8 cellular contexts compared by ENCODE assay signal in genomic region chr2:48205137-48205798, GRCh38.
DNase-seq lines count a peak whose midpoint lies in the region; ATAC-seq and TF ChIP-seq lines count a peak whose summit lies in the region.

No MANE protein-coding gene starts in this region.

- POLR2A ChIA-PET in RWPE1 (lab: Yijun Ruan, JAX; ENCODE audit: low non-redundant PET), result no interaction called here

- intact Hi-C loops in CD14-positive monocyte (cut with micrococcal nuclease), result no loop called here

- no peaks in the 10 kb centered on the region for H3K36me3 Mint-ChIP-seq in CD14-positive monocyte
- H3K36me3 Mint-ChIP-seq in glutamatergic neuron (ENCODE audit: unreplicated experiment), result no peaks in the 10 kb centered on the region

- no peak overlapping the region for H3K4me3 ChIP-seq in MG63

- H3K4me3 Mint-ChIP-seq in CD14-positive monocyte (peak overlapping the region in 1 of 2 donors; percentile 65), glutamatergic neuron (ENCODE audit: unreplicated experiment) (no peak overlapping the region)

- H3K27me3 ChIP-seq in MG63, result no peaks in the 10 kb centered on the region

- CTCF ChIA-PET in RWPE1 (lab: Yijun Ruan, JAX), result interaction anchor here (0.6 kb wide), 2 partner anchors 65 to 80 kb away, joined by 3 read pairs; no protein-coding TSS in a partner anchor

- DNase-seq in CD14-positive monocyte (ENCODE audit: low spot score), result no peak
- peak; percentile 37 for DNase-seq in NAMALWA (ENCODE audit: low spot score)
- DNase-seq in glutamatergic neuron, result no peak
- DNase-seq in RPMI8226, result no peak
- DNase-seq in MG63, result no peak
- DNase-seq in RWPE1 (ENCODE audit: low spot score), result no peak
- no peak for DNase-seq in SHP77 treated with DMSO at 0.1 percent for 48 hours (lab: John Stamatoyannopoulos, UW)

- H3K4me1 Mint-ChIP-seq in CD14-positive monocyte, result peaks cover 49% of the 10 kb centered on the region
- H3K4me1 Mint-ChIP-seq in glutamatergic neuron (ENCODE audit: low read depth, unreplicated experiment), result peaks cover 24% of the 10 kb centered on the region

- H3K27ac Mint-ChIP-seq in CD14-positive monocyte, result peak overlapping the region in 4 of 7 donors; percentile 3 to 57 (median 31)
- H3K27ac Mint-ChIP-seq in glutamatergic neuron (ENCODE audit: unreplicated experiment), result peak overlapping the region; percentile 48

- H3K27ac ChIP-seq in RWPE1, result no peak overlapping the region

- no peaks in the 10 kb centered on the region; the same call in 1 of the 2 replicates for H3K36me3 ChIP-seq in MG63

- TF ChIP-seq CTCF in CD14-positive monocyte (IDR thresholded peaks at IDR 0.05), result no peak
- TF ChIP-seq CTCF in glutamatergic neuron (IDR thresholded peaks at IDR 0.05; ENCODE audit: partially characterized antibody, unreplicated experiment), result no peak
- no peak for TF ChIP-seq CTCF in RWPE1 (conservative IDR thresholded peaks at IDR 0.05; ENCODE audit: low read depth)

- ATAC-seq in GM21381 (IDR thresholded peaks at IDR 0.05; ENCODE audit: unreplicated experiment), result peak; percentile 54

- no peaks in the 10 kb centered on the region for H3K9me3 ChIP-seq in MG63

- no peaks in the 10 kb centered on the region for H3K9me3 Mint-ChIP-seq in CD14-positive monocyte
- H3K9me3 Mint-ChIP-seq in glutamatergic neuron (ENCODE audit: unreplicated experiment), result no peaks in the 10 kb centered on the region

- H3K27me3 Mint-ChIP-seq in CD14-positive monocyte (ENCODE audit: low read depth in 3 of 3), result peaks cover 0 to 2% (median 0%) of the 10 kb centered on the region in 3 donors
- H3K27me3 Mint-ChIP-seq in glutamatergic neuron (ENCODE audit: unreplicated experiment), result no peaks in the 10 kb centered on the region
